Comparison of ENCODE assay signal across 8 cellular contexts in the genomic region with DNA sequence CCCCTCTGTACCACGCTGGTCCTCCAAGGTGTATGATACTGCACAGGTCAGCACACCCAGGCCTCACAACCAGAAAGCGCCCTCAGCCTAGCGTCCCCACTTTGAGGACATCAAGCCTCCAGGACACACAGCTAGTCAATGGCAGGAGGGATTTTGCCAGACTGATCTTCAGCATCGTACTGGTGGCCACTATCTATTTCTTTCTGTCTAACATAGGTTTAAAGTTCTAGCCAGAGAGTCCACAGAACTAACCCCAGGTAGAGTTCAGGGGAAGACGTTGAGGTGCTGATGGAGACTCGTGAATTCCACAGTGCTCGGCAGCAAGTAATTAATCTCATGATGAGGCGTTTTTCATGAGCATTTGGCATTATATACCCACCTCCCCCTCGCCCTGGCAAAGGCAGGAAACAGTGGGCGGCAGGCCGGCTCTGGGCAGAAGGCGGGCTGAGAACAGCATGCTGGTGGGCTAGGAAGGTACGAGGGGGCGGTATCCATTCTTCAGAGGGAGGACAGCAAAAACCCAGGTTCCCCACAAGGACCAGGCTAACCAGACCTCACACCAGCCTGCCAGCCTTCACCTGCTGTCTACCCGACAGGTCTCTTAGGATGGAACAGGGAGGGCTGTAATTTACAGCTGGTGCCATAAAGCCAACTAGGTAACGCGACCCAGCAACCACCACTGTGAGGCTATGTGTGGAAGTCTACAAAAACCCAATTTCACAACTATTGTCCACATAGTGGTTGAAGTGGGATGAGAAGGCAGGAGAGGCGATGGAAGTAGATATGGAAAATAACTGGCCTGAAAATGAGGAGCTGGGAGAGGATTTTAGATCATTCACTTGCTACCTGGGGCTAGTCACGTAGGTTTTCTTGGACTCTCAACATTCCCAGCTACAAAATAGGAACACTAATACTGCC. TPM values are rescaled to one million over a fixed set of nuclear protein-coding genes. Genes with fewer than 3 reads are reported as not detected.
DNase-seq lines count a peak whose midpoint lies in the region; ATAC-seq and TF ChIP-seq lines count a peak whose summit lies in the region.

No MANE protein-coding gene starts in this region.

- DNase-seq in CD14-positive monocyte (ENCODE audit: low spot score) (no peak), Peyer's patch (no peak), chondrocyte (ENCODE audit: low spot score) (no peak), neural progenitor cell (ENCODE audit: low spot score) (no peak), NAMALWA (ENCODE audit: low spot score) (no peak), DMS53 (lab: John Stamatoyannopoulos, UW) (no peak), AML-193 (lab: John Stamatoyannopoulos, UW) (no peak)

- H3K9me3 Mint-ChIP-seq in CD14-positive monocyte (no peaks in the 10 kb centered on the region), chondrocyte (ENCODE audit: low read depth) (no peaks in the 10 kb centered on the region), neural progenitor cell (no peaks in the 10 kb centered on the region)

- H3K9me3 ChIP-seq in Peyer's patch = no peaks in the 10 kb centered on the region
- H3K9me3 ChIP-seq in neural progenitor cell (ENCODE audit: low read depth) = no peaks in the 10 kb centered on the region

- peaks cover 51% of the 10 kb centered on the region for H3F3A ChIP-seq in neural progenitor cell (ENCODE audit: low read depth)

- H3K36me3 ChIP-seq in Peyer's patch = no peaks in the 10 kb centered on the region
- no peaks in the 10 kb centered on the region for H3K36me3 ChIP-seq in neural progenitor cell

- no peak overlapping the region for H3K9ac ChIP-seq in neural progenitor cell

- H4K20me1 ChIP-seq in neural progenitor cell (ENCODE audit: low read depth) = peaks cover 85% of the 10 kb centered on the region

- H3K4me2 ChIP-seq in neural progenitor cell = peak overlapping the region; percentile 78

- intact Hi-C loops in CD14-positive monocyte (cut with micrococcal nuclease) = no loop called here

- no peak overlapping the region for H2AFZ ChIP-seq in neural progenitor cell (replicated peaks)

- H3K27me3 ChIP-seq in Peyer's patch = no peaks in the 10 kb centered on the region
- no peaks in the 10 kb centered on the region for H3K27me3 ChIP-seq in neural progenitor cell

- H3K4me3 Mint-ChIP-seq in CD14-positive monocyte = peak overlapping the region in 1 of 2 donors; percentile 2
- H3K4me3 Mint-ChIP-seq in chondrocyte (ENCODE audit: unreplicated experiment) = peak overlapping the region; percentile 64
- peak overlapping the region; percentile 63 for H3K4me3 Mint-ChIP-seq in neural progenitor cell

- ATAC-seq in HG03159 (IDR thresholded peaks at IDR 0.05; ENCODE audit: unreplicated experiment) = no peak

- H3K36me3 Mint-ChIP-seq in CD14-positive monocyte (peaks cover 37 to 55% of the 10 kb centered on the region in 2 donors), chondrocyte (ENCODE audit: low read depth) (peaks cover 14% of the 10 kb centered on the region), neural progenitor cell (no peaks in the 10 kb centered on the region)

- TF ChIP-seq CTCF in CD14-positive monocyte (IDR thresholded peaks at IDR 0.05) (no peak), Peyer's patch (IDR thresholded peaks at IDR 0.05) (no peak), chondrocyte (IDR thresholded peaks at IDR 0.05) (no peak), neural progenitor cell (IDR thresholded peaks at IDR 0.05) (no peak)

- peak overlapping the region; percentile 48 to 97 (median 92) for H3K27ac Mint-ChIP-seq in CD14-positive monocyte
- H3K27ac Mint-ChIP-seq in chondrocyte (ENCODE audit: unreplicated experiment) = peak overlapping the region; percentile 96
- peak overlapping the region; percentile 94 for H3K27ac Mint-ChIP-seq in neural progenitor cell

- no peak for TF ChIP-seq POLR2A in Peyer's patch (IDR thresholded peaks at IDR 0.05)

- H3K4me1 Mint-ChIP-seq in CD14-positive monocyte (peaks cover 97% of the 10 kb centered on the region), chondrocyte (ENCODE audit: low read depth) (peaks cover 97% of the 10 kb centered on the region), neural progenitor cell (peaks cover 83% of the 10 kb centered on the region)

- H3K27me3 Mint-ChIP-seq in CD14-positive monocyte (ENCODE audit: low read depth in 3 of 3) (peaks cover 0 to 2% (median 1%) of the 10 kb centered on the region in 3 donors), chondrocyte (ENCODE audit: low read depth) (no peaks in the 10 kb centered on the region), neural progenitor cell (ENCODE audit: insufficient read depth, low read depth) (peaks cover 3% of the 10 kb centered on the region)

- H3K4me3 ChIP-seq in Peyer's patch (peak overlapping the region in 2 of 4 donors; percentile 23 to 27), neural progenitor cell (no peak overlapping the region)

- peaks cover 98% of the 10 kb centered on the region for H3K79me2 ChIP-seq in neural progenitor cell (ENCODE audit: low read depth)

- H3K4me1 ChIP-seq in Peyer's patch (peaks cover 44 to 100% (median 87%) of the 10 kb centered on the region in 4 donors), neural progenitor cell (peaks cover 74% of the 10 kb centered on the region)

- H3K27ac ChIP-seq in Peyer's patch (peak overlapping the region; percentile 69 to 100 (median 98)), neural progenitor cell (peak overlapping the region; percentile 96)

RNA-seq across cellular contexts. Expression of a gene that starts 18.5 kb away (rescaled TPM):
- polyA plus RNA-seq in CD14-positive monocyte = 10 to 100 TPM; 35.6 to 79.5 TPM
- 100 to 1,000 TPM; 337 to 553 (median 433) TPM for total RNA-seq in Peyer's patch
- 1,046 to 1,908 TPM (median 1,853 TPM) in 3 replicates for total RNA-seq in chondrocyte
- total RNA-seq in neural progenitor cell (ENCODE audit: low replicate concordance) = 77.2 and 189 TPM in 2 replicates
